ENCODE assay signal across 1 cellular context in the genomic region with DNA sequence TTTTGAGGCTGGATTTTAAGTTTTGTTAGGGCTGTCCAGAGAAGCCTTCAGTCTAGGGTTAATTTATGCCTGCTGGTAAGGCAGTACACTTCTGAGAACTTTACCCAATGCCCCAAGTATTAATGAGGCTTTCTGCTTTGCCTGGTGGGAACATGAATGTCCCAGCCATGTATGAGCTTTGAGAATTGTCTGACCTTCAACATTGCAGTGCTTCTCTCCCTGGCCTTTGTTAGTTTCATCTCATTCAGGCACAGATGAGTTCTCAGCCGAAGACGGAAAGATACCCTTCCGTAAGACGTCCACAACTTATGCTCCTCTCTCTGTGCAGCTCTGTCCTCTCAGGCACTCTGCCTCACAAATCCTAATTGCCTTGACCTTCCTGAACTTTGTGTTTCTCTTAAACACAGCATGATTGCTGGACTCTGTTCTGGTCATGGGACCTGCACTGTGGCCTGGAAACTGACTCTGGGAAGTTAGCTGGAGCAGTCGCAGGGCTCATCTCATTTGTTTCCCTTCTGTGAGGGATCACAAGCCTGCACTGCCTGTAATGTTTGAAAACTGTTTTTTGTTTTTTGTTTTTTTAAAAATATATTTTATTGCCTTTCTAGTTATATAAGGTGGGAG.
TF ChIP-seq lines count a peak whose summit lies in the region.

No MANE protein-coding gene starts in this region.

TF ChIP-seq in HepG2, 621 proteins besides CTCF, POLR2A, EP300 and RAD21 (continued from another document and continues in another):
- TF ChIP-seq THAP9 (CRISPR knock-in tag; IDR thresholded peaks at IDR 0.05; ENCODE audit: borderline replicate concordance) (no peak), ARID5B (CRISPR knock-in tag; IDR thresholded peaks at IDR 0.05) (peak; percentile 96), ZNF772 (CRISPR knock-in tag; IDR thresholded peaks at IDR 0.05) (no peak), MEF2D (CRISPR knock-in tag; IDR thresholded peaks at IDR 0.05) (peak; percentile 38; the same call in 1 of the 2 replicates), TGIF2 (CRISPR knock-in tag; IDR thresholded peaks at IDR 0.05) (no peak), DR1 (CRISPR knock-in tag; IDR thresholded peaks at IDR 0.05) (no peak), TCF7 (IDR thresholded peaks at IDR 0.05; ENCODE audit: low read depth) (peak; percentile 24; the same call in 1 of the 2 replicates), ZNF136 (CRISPR knock-in tag; IDR thresholded peaks at IDR 0.05; ENCODE audit: low read depth) (no peak), SNAI1 (CRISPR knock-in tag; IDR thresholded peaks at IDR 0.05; ENCODE audit: borderline replicate concordance) (no peak), ZNF362 (CRISPR knock-in tag; IDR thresholded peaks at IDR 0.05; ENCODE audit: borderline replicate concordance) (no peak), PBX3 (CRISPR knock-in tag; IDR thresholded peaks at IDR 0.05; ENCODE audit: borderline replicate concordance) (no peak), HNRNPH1 (optimal IDR thresholded peaks at IDR 0.05; ENCODE audit: low read depth, low read length) (no peak), KLF11 (CRISPR knock-in tag; IDR thresholded peaks at IDR 0.05) (no peak), ZNF878 (CRISPR knock-in tag; IDR thresholded peaks at IDR 0.05) (peak; percentile 75; the same call in 1 of the 2 replicates), ZNF20 (CRISPR knock-in tag; IDR thresholded peaks at IDR 0.05) (no peak), ZNF558 (CRISPR knock-in tag; IDR thresholded peaks at IDR 0.05; ENCODE audit: borderline replicate concordance) (no peak), ETV6 (CRISPR knock-in tag; conservative IDR thresholded peaks at IDR 0.05) (no peak), RBFOX2 (IDR thresholded peaks at IDR 0.05; ENCODE audit: low read depth, low read length) (no peak), KAT7 (CRISPR knock-in tag; IDR thresholded peaks at IDR 0.05; ENCODE audit: borderline replicate concordance) (no peak), ZBTB7A (CRISPR knock-in tag; IDR thresholded peaks at IDR 0.05) (no peak), ZNF614 (CRISPR knock-in tag; IDR thresholded peaks at IDR 0.05; ENCODE audit: borderline replicate concordance) (0 out of 2 replicates have a peak, but pooled peaks have one; percentile 66), HOXA7 (CRISPR knock-in tag; IDR thresholded peaks at IDR 0.05) (no peak), ZFAT (CRISPR knock-in tag; conservative IDR thresholded peaks at IDR 0.05) (no peak), KLF12 (CRISPR knock-in tag; IDR thresholded peaks at IDR 0.05; ENCODE audit: borderline replicate concordance) (no peak), FOXK1 (CRISPR knock-in tag; IDR thresholded peaks at IDR 0.05; ENCODE audit: borderline replicate concordance, low read depth) (peak; percentile 78; the same call in 1 of the 2 replicates), STAT6 (CRISPR knock-in tag; IDR thresholded peaks at IDR 0.05; ENCODE audit: borderline replicate concordance) (no peak), ZNF879 (CRISPR knock-in tag; IDR thresholded peaks at IDR 0.05) (no peak)
- TF ChIP-seq, protein P1, sequence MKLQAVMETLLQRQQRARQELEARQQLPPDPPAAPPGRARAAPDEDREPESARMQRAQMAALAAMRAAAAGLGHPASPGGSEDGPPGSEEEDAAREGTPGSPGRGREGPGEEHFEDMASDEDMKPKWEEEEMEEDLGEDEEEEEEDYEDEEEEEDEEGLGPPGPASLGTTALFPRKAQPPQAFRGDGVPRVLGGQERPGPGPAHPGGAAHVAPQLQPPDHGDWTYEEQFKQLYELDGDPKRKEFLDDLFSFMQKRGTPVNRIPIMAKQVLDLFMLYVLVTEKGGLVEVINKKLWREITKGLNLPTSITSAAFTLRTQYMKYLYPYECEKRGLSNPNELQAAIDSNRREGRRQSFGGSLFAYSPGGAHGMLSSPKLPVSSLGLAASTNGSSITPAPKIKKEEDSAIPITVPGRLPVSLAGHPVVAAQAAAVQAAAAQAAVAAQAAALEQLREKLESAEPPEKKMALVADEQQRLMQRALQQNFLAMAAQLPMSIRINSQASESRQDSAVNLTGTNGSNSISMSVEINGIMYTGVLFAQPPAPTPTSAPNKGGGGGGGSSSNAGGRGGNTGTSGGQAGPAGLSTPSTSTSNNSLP (IDR thresholded peaks at IDR 0.05; ENCODE audit: low read depth, low read length), result peak; percentile 43; the same call in 1 of the 2 replicates
- TF ChIP-seq, protein P2, sequence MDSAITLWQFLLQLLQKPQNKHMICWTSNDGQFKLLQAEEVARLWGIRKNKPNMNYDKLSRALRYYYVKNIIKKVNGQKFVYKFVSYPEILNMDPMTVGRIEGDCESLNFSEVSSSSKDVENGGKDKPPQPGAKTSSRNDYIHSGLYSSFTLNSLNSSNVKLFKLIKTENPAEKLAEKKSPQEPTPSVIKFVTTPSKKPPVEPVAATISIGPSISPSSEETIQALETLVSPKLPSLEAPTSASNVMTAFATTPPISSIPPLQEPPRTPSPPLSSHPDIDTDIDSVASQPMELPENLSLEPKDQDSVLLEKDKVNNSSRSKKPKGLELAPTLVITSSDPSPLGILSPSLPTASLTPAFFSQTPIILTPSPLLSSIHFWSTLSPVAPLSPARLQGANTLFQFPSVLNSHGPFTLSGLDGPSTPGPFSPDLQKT (CRISPR knock-in tag; IDR thresholded peaks at IDR 0.05; ENCODE audit: borderline replicate concordance), result no peak
